ENCODE assay signal across 8 cellular contexts in the genomic region with DNA sequence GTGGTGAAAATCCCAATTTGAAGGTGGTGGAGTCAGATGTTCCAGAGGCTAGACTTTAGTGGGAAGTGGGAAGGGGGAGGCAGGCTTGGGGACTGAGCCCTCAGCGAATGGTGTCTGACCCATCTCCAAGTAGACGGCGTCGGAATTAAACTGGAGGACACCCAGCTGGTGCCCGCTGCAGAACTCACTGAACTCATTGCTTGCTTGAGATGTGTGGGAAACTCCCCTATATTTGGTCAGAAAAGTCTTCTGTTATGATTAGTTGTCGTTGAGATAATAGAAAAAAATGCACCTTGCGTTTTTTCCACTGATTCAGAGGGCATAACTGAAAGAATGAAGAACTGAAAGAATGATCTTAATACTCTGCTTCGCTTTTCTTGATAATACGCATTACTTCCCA. TPM values are rescaled to one million over a fixed set of nuclear protein-coding genes. Genes with fewer than 3 reads are reported as not detected.
DNase-seq lines count a peak whose midpoint lies in the region; ATAC-seq and TF ChIP-seq lines count a peak whose summit lies in the region.

No MANE protein-coding gene starts in this region.

- TF ChIP-seq CTCF in NB4 (IDR thresholded peaks at IDR 0.05; ENCODE audit: low read depth, low read length) (no peak), colonic mucosa (IDR thresholded peaks at IDR 0.05) (no peak), nephron (IDR thresholded peaks at IDR 0.05; ENCODE audit: unreplicated experiment in 3 of 3) (no peak)

- intact Hi-C loops in colonic mucosa (cut with DNase I): loop anchor here (10.0 kb wide), 1 partner anchor 192 kb away; the partner anchor contains the start of gene ZNF71

- no peaks in the 10 kb centered on the region for H3K36me3 ChIP-seq in colonic mucosa

- H3K9me3 ChIP-seq in colonic mucosa: peaks cover 2% of the 10 kb centered on the region

- H3K4me3 Mint-ChIP-seq in nephron: peak overlapping the region; percentile 84 to 99 (median 93)

- peak; percentile 6 for ATAC-seq in GM18517 (IDR thresholded peaks at IDR 0.05; ENCODE audit: unreplicated experiment)
- no peak for ATAC-seq in HG03442 (IDR thresholded peaks at IDR 0.05; ENCODE audit: unreplicated experiment)
- no peak for ATAC-seq in HG02973 (IDR thresholded peaks at IDR 0.05; ENCODE audit: unreplicated experiment)

- no peak for TF ChIP-seq POLR2A in NB4 (IDR thresholded peaks at IDR 0.05; ENCODE audit: extremely low read depth, insufficient read length)

- H3K4me1 ChIP-seq in colonic mucosa: no peaks in the 10 kb centered on the region

- peaks cover 95% of the 10 kb centered on the region for H3K36me3 Mint-ChIP-seq in nephron (ENCODE audit: low read depth)

- H3K4me3 ChIP-seq in NB4 (ENCODE audit: low read depth, low read length) (peak overlapping the region; percentile 94), colonic mucosa (peak overlapping the region; percentile 75)

- DNase-seq in NB4 (ENCODE audit: low read depth) (no peak), colonic mucosa (no peak), occipital lobe (lab: John Stamatoyannopoulos, UW) (no peak), AG08395 (ENCODE audit: low spot score) (no peak)

- H3K4me1 Mint-ChIP-seq in nephron: peaks cover 15% of the 10 kb centered on the region

- peaks cover 78% of the 10 kb centered on the region for H3K9me3 Mint-ChIP-seq in nephron

- H3K9ac ChIP-seq in colonic mucosa (ENCODE audit: low read depth in 2 of 2, low read length in 2 of 2): peak overlapping the region; percentile 61 to 74

- H3K27ac Mint-ChIP-seq in nephron: peak overlapping the region; percentile 94 to 96 (median 95)

- H3K27ac ChIP-seq in colonic mucosa: peak overlapping the region; percentile 91

- no peaks in the 10 kb centered on the region for H3K27me3 Mint-ChIP-seq in nephron (ENCODE audit: low read depth)

- H3K27me3 ChIP-seq in colonic mucosa: no peaks in the 10 kb centered on the region

RNA-seq across cellular contexts. Expression of gene ZNF583, which starts 0.9 kb away (rescaled TPM):
- total RNA-seq in colonic mucosa (1 to 10 TPM; 1.3 to 2.1 TPM), occipital lobe (54.7 TPM)

RNA-seq across cellular contexts. Expression of gene ZNF582, which starts 9.9 kb away (rescaled TPM):
- total RNA-seq in colonic mucosa: 1 to 10 TPM; 1.1 to 1.4 TPM
- 4.8 TPM for total RNA-seq in occipital lobe

Comparison
In these comparisons a context has a peak if more than half of its experiments do, and no peak if none do; other contexts are left out.
1. RNA of gene ZNF583, which starts 0.9 kb away (total RNA-seq): 54.7 TPM in occipital lobe (single experiment); 1.3 to 2.1 TPM in colonic mucosa; every median in the first group is over 10 times any median in the second.